In genomic region chr7:2202361-2202761, GRCh38 we compare ENCODE assay signal across 1 cellular context.
TF ChIP-seq lines count a peak whose summit lies in the region.

No MANE protein-coding gene starts in this region.

TF ChIP-seq in H1, 55 proteins besides CTCF, POLR2A, EP300 and RAD21:
- TF ChIP-seq, protein P1, sequence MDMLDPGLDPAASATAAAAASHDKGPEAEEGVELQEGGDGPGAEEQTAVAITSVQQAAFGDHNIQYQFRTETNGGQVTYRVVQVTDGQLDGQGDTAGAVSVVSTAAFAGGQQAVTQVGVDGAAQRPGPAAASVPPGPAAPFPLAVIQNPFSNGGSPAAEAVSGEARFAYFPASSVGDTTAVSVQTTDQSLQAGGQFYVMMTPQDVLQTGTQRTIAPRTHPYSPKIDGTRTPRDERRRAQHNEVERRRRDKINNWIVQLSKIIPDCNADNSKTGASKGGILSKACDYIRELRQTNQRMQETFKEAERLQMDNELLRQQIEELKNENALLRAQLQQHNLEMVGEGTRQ (IDR thresholded peaks at IDR 0.05; ENCODE audit: low read length) = no peak
- TF ChIP-seq KDM4A (IDR thresholded peaks at IDR 0.05; ENCODE audit: low read depth, low read length, severe bottlenecking) (no peak), RXRA (IDR thresholded peaks at IDR 0.05; ENCODE audit: insufficient read depth, low read depth, low read length) (no peak)
